ENCODE assay signal across 8 cellular contexts in the genomic region with DNA sequence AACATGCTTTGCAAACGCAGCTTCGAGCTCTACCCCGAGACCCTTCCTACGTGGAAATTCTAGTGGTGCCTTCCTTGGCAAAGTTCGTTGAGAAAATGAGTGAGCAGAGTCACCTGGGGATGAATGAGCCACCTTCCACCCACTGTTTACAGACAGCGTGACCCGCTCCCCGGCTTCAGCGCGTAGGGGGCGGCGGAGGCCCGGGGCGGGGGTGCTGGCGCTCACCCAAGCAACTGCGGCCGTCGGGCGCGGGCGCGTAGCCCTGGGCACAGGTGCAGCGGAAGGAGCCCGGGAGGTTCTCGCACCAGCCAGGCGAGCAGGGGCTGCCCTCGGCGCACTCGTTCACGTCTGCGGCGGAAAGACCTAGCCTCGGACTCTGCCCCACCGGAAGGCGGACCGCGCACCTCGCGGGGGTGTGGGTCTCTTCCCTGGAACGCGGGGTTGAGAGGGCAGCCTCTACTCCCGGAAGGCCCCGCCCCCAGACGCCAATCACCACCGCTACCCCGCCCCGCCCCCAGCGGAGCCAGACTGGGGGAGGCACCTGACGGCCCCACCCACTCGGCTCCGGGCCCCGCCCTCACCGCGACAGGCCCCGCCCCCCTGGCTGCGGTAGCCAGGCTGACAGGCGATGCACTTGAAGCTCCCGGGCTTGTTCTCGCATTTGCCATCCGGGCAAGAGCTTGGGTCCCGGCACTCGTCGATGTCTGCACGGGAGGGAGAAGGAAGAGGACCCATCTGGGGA.
DNase-seq lines count a peak whose midpoint lies in the region; ATAC-seq and TF ChIP-seq lines count a peak whose summit lies in the region.

No MANE protein-coding gene starts in this region.

- H3K4me1 Mint-ChIP-seq in effector memory CD8-positive, alpha-beta T cell (ENCODE audit: low read depth in 2 of 2), result peaks cover 36 to 43% of the 10 kb centered on the region in 2 donors
- H3K4me1 Mint-ChIP-seq in nephron, result peaks cover 14% of the 10 kb centered on the region

- peak; percentile 94 for DNase-seq in NCI-H345 (lab: John Stamatoyannopoulos, UW)
- peak; percentile 99 for DNase-seq in activated CD4-positive, alpha-beta T cell treated with anti-CD3 and anti-CD28 coated beads, Interleukin-2, amount 50 U/mL, for 48 hours
- peak; percentile 99 to 100 (median 99) for DNase-seq in effector memory CD8-positive, alpha-beta T cell
- peak in 24 of 49 donors; percentile 15 to 90 (median 36) for DNase-seq in substantia nigra (lab: John Stamatoyannopoulos, UW)
- no peak for DNase-seq in HPDE6-E6E7 (ENCODE audit: extremely low spot score)

- peak overlapping the region; percentile 83 to 85 for H3K4me3 Mint-ChIP-seq in effector memory CD8-positive, alpha-beta T cell
- peak overlapping the region in 2 of 3 experiments; percentile 45 to 57 for H3K4me3 Mint-ChIP-seq in nephron

- H3K9me3 Mint-ChIP-seq in effector memory CD8-positive, alpha-beta T cell, result no peaks in the 10 kb centered on the region
- no peaks in the 10 kb centered on the region for H3K9me3 Mint-ChIP-seq in nephron

- H3K27ac Mint-ChIP-seq in effector memory CD8-positive, alpha-beta T cell, result peak overlapping the region; percentile 94 to 95
- peak overlapping the region in 1 of 3 experiments; percentile 21 for H3K27ac Mint-ChIP-seq in nephron

- peak overlapping the region; percentile 12 for H3K27ac ChIP-seq in substantia nigra (ENCODE audit: low read depth, low read length, poor library complexity, severe bottlenecking)

- no peak for TF ChIP-seq CTCF in nephron (IDR thresholded peaks at IDR 0.05; ENCODE audit: unreplicated experiment in 3 of 3)

- no peaks in the 10 kb centered on the region for H3K27me3 Mint-ChIP-seq in effector memory CD8-positive, alpha-beta T cell
- peaks cover 40% of the 10 kb centered on the region for H3K27me3 Mint-ChIP-seq in nephron (ENCODE audit: low read depth)

- ATAC-seq in GM18909 (IDR thresholded peaks at IDR 0.05; ENCODE audit: poor library complexity, unreplicated experiment) (peak; percentile 78), HG03066 (IDR thresholded peaks at IDR 0.05; ENCODE audit: low read depth, unreplicated experiment) (peak; percentile 75)
- ATAC-seq in effector memory CD8-positive, alpha-beta T cell (replicated peaks), result peak; percentile 83

- H3K36me3 Mint-ChIP-seq in effector memory CD8-positive, alpha-beta T cell (ENCODE audit: insufficient read depth), result peaks cover 16% of the 10 kb centered on the region
- peaks cover 57% of the 10 kb centered on the region for H3K36me3 Mint-ChIP-seq in nephron (ENCODE audit: low read depth)
